In the genomic region with DNA sequence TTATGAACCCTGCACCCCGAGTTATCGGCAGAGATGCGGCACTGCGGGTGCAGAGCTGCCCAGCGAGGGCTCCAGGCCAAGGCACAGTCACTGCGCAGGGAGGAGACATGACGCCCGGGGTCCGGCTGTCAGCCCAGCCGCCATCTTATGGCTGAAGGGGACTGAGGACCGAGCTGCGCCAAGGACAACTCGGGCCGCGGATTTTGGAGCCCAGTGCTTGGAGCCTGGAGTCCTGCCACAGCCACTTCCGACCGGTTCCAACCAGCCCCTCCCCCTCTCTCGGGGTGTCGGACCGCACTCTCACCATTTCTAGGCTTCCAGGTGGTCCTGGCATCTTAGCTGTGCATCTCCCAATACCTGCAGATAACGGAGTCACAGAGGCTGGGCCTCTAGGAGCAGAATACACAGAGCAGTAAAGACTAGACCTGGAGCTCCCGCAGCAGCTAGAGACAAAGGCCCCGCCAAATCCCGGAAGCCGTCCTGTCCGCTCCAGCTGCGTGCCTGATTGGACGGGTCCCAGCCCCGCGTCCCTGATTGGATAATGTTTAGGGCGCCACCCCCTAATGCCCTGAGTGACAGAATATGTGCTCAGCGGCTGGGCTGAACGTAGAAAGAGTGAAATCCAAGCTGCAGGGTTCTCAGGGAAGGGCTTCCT, we compare ENCODE assay signal across 8 cellular contexts. TPM values are rescaled to one million over a fixed set of nuclear protein-coding genes. Genes with fewer than 3 reads are reported as not detected.
DNase-seq lines count a peak whose midpoint lies in the region; ATAC-seq and TF ChIP-seq lines count a peak whose summit lies in the region.

ZNF680 (minus strand) TSS at position 451 of the 655 bp plus-strand sequence; CDS start at position 334, 117 bp downstream.

- H4K20me1 ChIP-seq in smooth muscle cell (ENCODE audit: low read depth): no peaks in the 10 kb centered on the region

- no peak within 1 kb of the TSS for H3K4me2 ChIP-seq in smooth muscle cell

- peak within 1 kb of the TSS; percentile 70 for H3K4me3 ChIP-seq in astrocyte of the cerebellum (ENCODE audit: low read depth, low read length)
- peak within 1 kb of the TSS; percentile 99 for H3K4me3 ChIP-seq in retinal pigment epithelial cell (ENCODE audit: low read length)
- no peak within 1 kb of the TSS for H3K4me3 ChIP-seq in smooth muscle cell

- no peak within 1 kb of the TSS for H3K9ac ChIP-seq in smooth muscle cell (ENCODE audit: low read depth)

- ATAC-seq in GM18498 (IDR thresholded peaks at IDR 0.05; ENCODE audit: unreplicated experiment) (peak; percentile 99), HG02870 (IDR thresholded peaks at IDR 0.05; ENCODE audit: unreplicated experiment) (peak; percentile 99)

- no peaks in the 10 kb centered on the region for H3K79me2 ChIP-seq in smooth muscle cell (ENCODE audit: low read depth)

- no peak within 1 kb of the TSS for H3K27ac ChIP-seq in smooth muscle cell (ENCODE audit: low read depth)

- in situ Hi-C loops in astrocyte of the cerebellum (cut with HindIII; ENCODE audit: low sequenced_read_pairs): no loop called here

- DNase-seq in NCI-H146 treated with DMSO at 0.1 percent for 48 hours (lab: John Stamatoyannopoulos, UW; ENCODE audit: unreplicated experiment) (peak; percentile 93), T-helper 22 cell (ENCODE audit: low read depth) (peak; percentile 76), astrocyte of the cerebellum (ENCODE audit: low read depth) (peak; percentile 91), hippocampal formation (lab: John Stamatoyannopoulos, UW) (peak; percentile 94 to 96), retinal pigment epithelial cell (ENCODE audit: low read depth) (peak; percentile 84), smooth muscle cell (lab: John Stamatoyannopoulos, UW; ENCODE audit: unreplicated experiment) (no peak)

- no peaks in the 10 kb centered on the region for H3F3A ChIP-seq in smooth muscle cell (ENCODE audit: low read depth)

- no peak within 1 kb of the TSS for H2AFZ ChIP-seq in smooth muscle cell (ENCODE audit: low read depth)

- WGBS in smooth muscle cell (ENCODE audit: low lambda C conversion rate): 86% methylated on average over 31 of the region's 33 CpGs

- peaks cover 12% of the 10 kb centered on the region for H3K9me3 ChIP-seq in smooth muscle cell (replicated peaks; ENCODE audit: low read depth)

- no peaks in the 10 kb centered on the region for H3K36me3 ChIP-seq in smooth muscle cell (ENCODE audit: low read depth)

- TF ChIP-seq CTCF in astrocyte of the cerebellum (IDR thresholded peaks at IDR 0.05; ENCODE audit: low read depth, low read length, missing control alignments) (no peak), retinal pigment epithelial cell (conservative IDR thresholded peaks at IDR 0.05; ENCODE audit: low read depth, low read length) (no peak), smooth muscle cell (IDR thresholded peaks at IDR 0.05; ENCODE audit: borderline replicate concordance, insufficient read depth, poor library complexity, severe bottlenecking) (no peak)

- no peaks in the 10 kb centered on the region for H3K27me3 ChIP-seq in smooth muscle cell (ENCODE audit: low read depth)

- no peaks in the 10 kb centered on the region for H3K4me1 ChIP-seq in smooth muscle cell (ENCODE audit: low read depth)

RNA-seq across cellular contexts. Expression of gene ZNF680, which starts in this region (rescaled TPM):
- not detected in 2 replicates for total RNA-seq in smooth muscle cell
- polyA plus RNA-seq in smooth muscle cell: not detected in 2 replicates
